In the genomic region with DNA sequence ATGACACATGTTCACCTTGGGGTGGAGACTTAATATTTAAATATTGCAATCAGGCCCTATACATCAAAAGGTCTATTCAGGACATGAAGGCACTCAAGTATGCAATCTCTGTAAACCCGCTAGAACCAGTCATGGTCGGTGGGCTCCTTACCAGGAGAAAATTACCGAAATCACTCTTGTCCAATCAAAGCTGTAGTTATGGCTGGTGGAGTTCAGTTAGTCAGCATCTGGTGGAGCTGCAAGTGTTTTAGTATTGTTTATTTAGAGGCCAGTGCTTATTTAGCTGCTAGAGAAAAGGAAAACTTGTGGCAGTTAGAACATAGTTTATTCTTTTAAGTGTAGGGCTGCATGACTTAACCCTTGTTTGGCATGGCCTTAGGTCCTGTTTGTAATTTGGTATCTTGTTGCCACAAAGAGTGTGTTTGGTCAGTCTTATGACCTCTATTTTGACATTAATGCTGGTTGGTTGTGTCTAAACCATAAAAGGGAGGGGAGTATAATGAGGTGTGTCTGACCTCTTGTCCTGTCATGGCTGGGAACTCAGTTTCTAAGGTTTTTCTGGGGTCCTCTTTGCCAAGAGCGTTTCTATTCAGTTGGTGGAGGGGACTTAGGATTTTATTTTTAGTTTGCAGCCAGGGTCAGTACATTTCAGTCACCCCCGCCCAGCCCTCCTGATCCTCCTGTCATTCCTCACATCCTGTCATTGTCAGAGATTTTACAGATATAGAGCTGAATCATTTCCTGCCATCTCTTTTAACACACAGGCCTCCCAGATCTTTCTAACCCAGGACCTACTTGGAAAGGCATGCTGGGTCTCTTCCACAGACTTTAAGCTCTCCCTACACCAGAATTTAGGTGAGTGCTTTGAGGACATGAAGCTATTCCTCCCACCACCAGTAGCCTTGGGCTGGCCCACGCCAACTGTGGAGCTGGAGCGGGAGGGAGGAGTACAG, we compare ENCODE assay signal across 8 cellular contexts.
DNase-seq lines count a peak whose midpoint lies in the region; ATAC-seq and TF ChIP-seq lines count a peak whose summit lies in the region.

No MANE protein-coding gene starts in this region.

- H3K4me3 ChIP-seq in lung (no peak overlapping the region), stomach (no peak overlapping the region)

- intact Hi-C loops in stomach (cut with DNase I; ENCODE audit: low total_unique reads) = no loop called here

- no peak for TF ChIP-seq EP300 in stomach (IDR thresholded peaks at IDR 0.05)

- H2BK20ac ChIP-seq in H9 (ENCODE audit: low read depth, low read length, poor library complexity, severe bottlenecking) = no peak overlapping the region

- H2BK15ac ChIP-seq in H9 (ENCODE audit: low read depth, low read length) = no peak overlapping the region

- peak; percentile 88 for DNase-seq in EH (ENCODE audit: low read depth)
- no peak for DNase-seq in activated naive CD8-positive, alpha-beta T cell treated with anti-CD3 and anti-CD28 coated beads for 36 hours
- DNase-seq in lung (ENCODE audit: low spot score) = no peak
- DNase-seq in NCI-H128 (lab: John Stamatoyannopoulos, UW; ENCODE audit: unreplicated experiment) = no peak
- DNase-seq in H9 = no peak
- no peak for DNase-seq in SKM-1 treated with dmso at 0.1 percent for 144 hours (lab: John Stamatoyannopoulos, UW; ENCODE audit: unreplicated experiment)
- DNase-seq in stomach = no peak

- H3K56ac ChIP-seq in H9 (ENCODE audit: insufficient read length, low read depth, low read length) = no peak overlapping the region

- no peaks in the 10 kb centered on the region for H4K20me1 ChIP-seq in H9 (ENCODE audit: control insufficient read depth, insufficient read depth, insufficient read length)

- peaks cover 14% of the 10 kb centered on the region for H3K36me3 Mint-ChIP-seq in activated naive CD8-positive, alpha-beta T cell treated with anti-CD3 and anti-CD28 coated beads for 36 hours
- H3K36me3 Mint-ChIP-seq in H9 (ENCODE audit: insufficient read depth in 1 of 3, low read depth in 3 of 3) = no peaks in the 10 kb centered on the region

- no peak overlapping the region for H4K91ac ChIP-seq in H9 (ENCODE audit: insufficient read length, low read depth, low read length)

- no peak overlapping the region for H3K4ac ChIP-seq in H9 (ENCODE audit: low read depth, low read length)

- H3K36me3 ChIP-seq in lung (ENCODE audit: control insufficient read depth in 2 of 2, insufficient read depth in 2 of 2, low read length in 2 of 2) (peaks cover 0 to 5% of the 10 kb centered on the region in 2 donors), stomach (peaks cover 0 to 11% (median 0%) of the 10 kb centered on the region in 4 donors)

- H3K23me2 ChIP-seq in H9 (ENCODE audit: insufficient read length, low read depth, low read length, poor library complexity, severe bottlenecking) = no peaks in the 10 kb centered on the region

- H3K27me3 ChIP-seq in lung (ENCODE audit: control insufficient read depth, insufficient read depth) (no peaks in the 10 kb centered on the region), H9 (ENCODE audit: insufficient read depth, low read length) (no peaks in the 10 kb centered on the region), stomach (no peaks in the 10 kb centered on the region)

- H3K4me1 ChIP-seq in lung (ENCODE audit: control insufficient read depth in 2 of 2, insufficient read depth in 2 of 2, low read length in 2 of 2) = peaks cover 2 to 11% of the 10 kb centered on the region in 2 donors
- H3K4me1 ChIP-seq in H9 (ENCODE audit: insufficient read depth, low read length) = no peaks in the 10 kb centered on the region
- H3K4me1 ChIP-seq in stomach = peaks cover 0 to 4% (median 0%) of the 10 kb centered on the region in 4 donors

- H3T11ph ChIP-seq in H9 (ENCODE audit: low read length) = no peak overlapping the region

- ATAC-seq in HG02798 (IDR thresholded peaks at IDR 0.05; ENCODE audit: poor library complexity, unreplicated experiment) (peak; percentile 16), lung (ENCODE audit: insufficient read depth, low FRiP score) (peak; percentile 60)

- TF ChIP-seq POLR2A in stomach (IDR thresholded peaks at IDR 0.05) = no peak

- no peak overlapping the region for H4K8ac ChIP-seq in H9 (replicated peaks; ENCODE audit: insufficient read length, low read depth, low read length)

- no peaks in the 10 kb centered on the region for H3K9me3 ChIP-seq in lung (ENCODE audit: control insufficient read depth in 2 of 2, insufficient read depth in 1 of 2, low read length in 1 of 2)
- H3K9me3 ChIP-seq in H9 (ENCODE audit: control insufficient read depth, low read depth, low read length) = no peaks in the 10 kb centered on the region
- no peaks in the 10 kb centered on the region for H3K9me3 ChIP-seq in stomach

- no peak overlapping the region for H2AFZ ChIP-seq in H9 (ENCODE audit: low read length)

- no peak overlapping the region for H2AK5ac ChIP-seq in H9 (ENCODE audit: insufficient read length, low read length)

- H2BK12ac ChIP-seq in H9 (ENCODE audit: insufficient read length, low read depth, low read length) = no peak overlapping the region

- H3K79me1 ChIP-seq in H9 (ENCODE audit: insufficient read depth, low read depth, low read length, poor library complexity, severe bottlenecking) = no peaks in the 10 kb centered on the region

- WGBS in lung, 2 donors = 59 to 62% methylated on average over 7 of the region's 7 CpGs
- WGBS in H9 (ENCODE audit: extremely low coverage, insufficient read length, low lambda C conversion rate) = no CpG with 5 or more reads among the region's 7 CpGs
- WGBS in stomach, 5 donors = 65 to 80% (median 71%) methylated on average over 7 of the region's 7 CpGs

- H3K4me2 ChIP-seq in H9 (ENCODE audit: insufficient read depth, insufficient read length, low read length) = no peak overlapping the region

- H3K9me3 Mint-ChIP-seq in activated naive CD8-positive, alpha-beta T cell treated with anti-CD3 and anti-CD28 coated beads for 36 hours = no peaks in the 10 kb centered on the region
- H3K9me3 Mint-ChIP-seq in H9 = no peaks in the 10 kb centered on the region

- H3K18ac ChIP-seq in H9 (ENCODE audit: insufficient read length, low read depth, low read length) = no peak overlapping the region

- no peak overlapping the region for H2BK120ac ChIP-seq in H9 (ENCODE audit: low read depth, low read length, poor library complexity, severe bottlenecking)

- H2BK5ac ChIP-seq in H9 (ENCODE audit: insufficient read length, low read length) = no peak overlapping the region

- peak overlapping the region; percentile 58 for H3K27ac Mint-ChIP-seq in activated naive CD8-positive, alpha-beta T cell treated with anti-CD3 and anti-CD28 coated beads for 36 hours
- H3K27ac Mint-ChIP-seq in H9 = peak overlapping the region in 1 of 3 experiments; percentile 41; a peak in 1 of 7 replicates

- H3K27ac ChIP-seq in lung (ENCODE audit: low read depth in 1 of 2, low read length in 1 of 2) (peak overlapping the region; percentile 64 to 77), H9 (ENCODE audit: insufficient read length, low read depth, low read length) (no peak overlapping the region), stomach (peak overlapping the region in 2 of 5 donors; percentile 5 to 7)

- peaks cover 29% of the 10 kb centered on the region for H3K4me1 Mint-ChIP-seq in activated naive CD8-positive, alpha-beta T cell treated with anti-CD3 and anti-CD28 coated beads for 36 hours
- no peaks in the 10 kb centered on the region; a peak in 1 of 4 replicates for H3K4me1 Mint-ChIP-seq in H9

- no peak overlapping the region for H3K14ac ChIP-seq in H9 (ENCODE audit: insufficient read depth, low read length)

- H3K9ac ChIP-seq in H9 (ENCODE audit: extremely low read depth, insufficient read length, low read length) = no peak overlapping the region

- H4K5ac ChIP-seq in H9 (ENCODE audit: insufficient read length, low read depth, low read length) = no peak overlapping the region

- no peak overlapping the region for H3K4me3 Mint-ChIP-seq in activated naive CD8-positive, alpha-beta T cell treated with anti-CD3 and anti-CD28 coated beads for 36 hours
- no peak overlapping the region for H3K4me3 Mint-ChIP-seq in H9

- no peaks in the 10 kb centered on the region for H3K79me2 ChIP-seq in H9 (ENCODE audit: insufficient read depth, low read length)

- no peak overlapping the region for H3K23ac ChIP-seq in H9 (ENCODE audit: insufficient read length, low read depth, low read length)

- H3K27me3 Mint-ChIP-seq in activated naive CD8-positive, alpha-beta T cell treated with anti-CD3 and anti-CD28 coated beads for 36 hours = no peaks in the 10 kb centered on the region
- H3K27me3 Mint-ChIP-seq in H9 (ENCODE audit: low read depth) = no peaks in the 10 kb centered on the region

- no peak for TF ChIP-seq CTCF in lung (IDR thresholded peaks at IDR 0.05; ENCODE audit: control extremely low read depth, extremely low read depth)
- TF ChIP-seq CTCF in H9 (conservative IDR thresholded peaks at IDR 0.05) = no peak
- no peak for TF ChIP-seq CTCF in stomach (IDR thresholded peaks at IDR 0.05)
